8 cellular contexts compared by ENCODE assay signal in genomic region chr7:35985126-35985754, GRCh38.
DNase-seq lines count a peak whose midpoint lies in the region; ATAC-seq and TF ChIP-seq lines count a peak whose summit lies in the region.

No MANE protein-coding gene starts in this region.

- intact Hi-C loops in Calu3 (cut with micrococcal nuclease; ENCODE audit: unreplicated experiment) (loop anchor here (1.0 to 10.0 kb wide), 6 partner anchors 52 to 334 kb away; no protein-coding TSS in a partner anchor), PC-3 (cut with micrococcal nuclease) (loop anchor here (1.0 kb wide), 4 partner anchors 167 to 334 kb away; no protein-coding TSS in a partner anchor)

- H2AFZ ChIP-seq in PC-3 (ENCODE audit: low read length) (0 out of 2 replicates have a peak overlapping the region, but pooled peaks have one; percentile 51), neural cell (ENCODE audit: low read depth, low read length) (no peak overlapping the region)

- H3K4me2 ChIP-seq in PC-3 (ENCODE audit: low read length), result no peak overlapping the region
- no peak overlapping the region for H3K4me2 ChIP-seq in neural cell (ENCODE audit: low read length)

- H3F3A ChIP-seq in PC-3 (ENCODE audit: low read length, unreplicated experiment) (no peaks in the 10 kb centered on the region), neural cell (ENCODE audit: insufficient read depth, low read length, poor library complexity, severe bottlenecking) (no peaks in the 10 kb centered on the region)

- POLR2A ChIA-PET in PC-3 (lab: Charles Lee; ENCODE audit: unreplicated experiment), result interaction anchor here (0.6 kb wide), 1 partner anchor 21 kb away, joined by 6 read pairs; no protein-coding TSS in a partner anchor

- H3K4me3 Mint-ChIP-seq in Calu3 (ENCODE audit: low read depth, unreplicated experiment), result no peak overlapping the region
- H3K4me3 Mint-ChIP-seq in activated T-cell treated with anti-CD3 and anti-CD28 coated beads, Interleukin-2, amount 50 U/mL, for 24 hours, result no peak overlapping the region
- no peak overlapping the region for H3K4me3 Mint-ChIP-seq in stimulated activated naive CD8-positive, alpha-beta T cell treated with anti-CD3 and anti-CD28 coated beads, Interleukin-15, amount 100 ng/mL, for 72 hours

- H3K4me3 ChIP-seq in PC-3 (ENCODE audit: low read length) (no peak overlapping the region), fibroblast of mammary gland (ENCODE audit: control insufficient read depth, low read depth, low read length) (no peak overlapping the region), neural cell (ENCODE audit: low read length) (no peak overlapping the region)

- H3K27me3 ChIP-seq in PC-3 (ENCODE audit: low read length) (no peaks in the 10 kb centered on the region), neural cell (ENCODE audit: insufficient read depth, low read depth, low read length) (no peaks in the 10 kb centered on the region)

- H3K36me3 Mint-ChIP-seq in Calu3 (ENCODE audit: insufficient read depth, unreplicated experiment), result no peaks in the 10 kb centered on the region
- no peaks in the 10 kb centered on the region for H3K36me3 Mint-ChIP-seq in activated T-cell treated with anti-CD3 and anti-CD28 coated beads, Interleukin-2, amount 50 U/mL, for 24 hours (ENCODE audit: low read depth)

- peaks cover 10% of the 10 kb centered on the region for H3K4me1 Mint-ChIP-seq in Calu3 (ENCODE audit: low read depth, unreplicated experiment)
- no peaks in the 10 kb centered on the region for H3K4me1 Mint-ChIP-seq in activated T-cell treated with anti-CD3 and anti-CD28 coated beads, Interleukin-2, amount 50 U/mL, for 24 hours (ENCODE audit: low read depth)
- no peaks in the 10 kb centered on the region for H3K4me1 Mint-ChIP-seq in stimulated activated naive CD8-positive, alpha-beta T cell treated with anti-CD3 and anti-CD28 coated beads, Interleukin-15, amount 100 ng/mL, for 72 hours

- H3K79me2 ChIP-seq in PC-3 (ENCODE audit: low read length) (no peaks in the 10 kb centered on the region), neural cell (replicated peaks; ENCODE audit: insufficient read depth, low read length) (no peaks in the 10 kb centered on the region)

- H3K27me3 Mint-ChIP-seq in Calu3 (ENCODE audit: unreplicated experiment), result no peaks in the 10 kb centered on the region
- no peaks in the 10 kb centered on the region for H3K27me3 Mint-ChIP-seq in activated T-cell treated with anti-CD3 and anti-CD28 coated beads, Interleukin-2, amount 50 U/mL, for 24 hours
- no peaks in the 10 kb centered on the region for H3K27me3 Mint-ChIP-seq in stimulated activated naive CD8-positive, alpha-beta T cell treated with anti-CD3 and anti-CD28 coated beads, Interleukin-15, amount 100 ng/mL, for 72 hours

- H3K36me3 ChIP-seq in PC-3 (ENCODE audit: low read depth, low read length) (no peaks in the 10 kb centered on the region), neural cell (ENCODE audit: insufficient read depth, low read length) (no peaks in the 10 kb centered on the region)

- BruUV-seq in Calu3 (replicated peaks; lab: Mats Ljungman, UMichigan), result no TSS peak
- BruUV-seq in PC-3 (replicated peaks; lab: Mats Ljungman, UMichigan), result no TSS peak

- no peak overlapping the region for H3K27ac ChIP-seq in PC-3 (ENCODE audit: low read length)
- no peak overlapping the region for H3K27ac ChIP-seq in neural cell (ENCODE audit: low read length)

- H4K20me1 ChIP-seq in PC-3 (ENCODE audit: low read length) (no peaks in the 10 kb centered on the region), neural cell (ENCODE audit: insufficient read depth) (no peaks in the 10 kb centered on the region)

- H3K9me3 ChIP-seq in PC-3 (ENCODE audit: low read length) (no peaks in the 10 kb centered on the region), neural cell (ENCODE audit: low read length) (no peaks in the 10 kb centered on the region)

- no peak overlapping the region for H3K9ac ChIP-seq in PC-3 (ENCODE audit: low read length)
- no peak overlapping the region for H3K9ac ChIP-seq in neural cell (ENCODE audit: low read length)

- no peaks in the 10 kb centered on the region for H3K9me3 Mint-ChIP-seq in Calu3 (ENCODE audit: low read depth, unreplicated experiment)
- no peaks in the 10 kb centered on the region for H3K9me3 Mint-ChIP-seq in activated T-cell treated with anti-CD3 and anti-CD28 coated beads, Interleukin-2, amount 50 U/mL, for 24 hours
- no peaks in the 10 kb centered on the region for H3K9me3 Mint-ChIP-seq in stimulated activated naive CD8-positive, alpha-beta T cell treated with anti-CD3 and anti-CD28 coated beads, Interleukin-15, amount 100 ng/mL, for 72 hours

- TF ChIP-seq EP300 in neural cell (conservative IDR thresholded peaks at IDR 0.05; ENCODE audit: poor library complexity, severe bottlenecking), result no peak

- peak; percentile 95 for TF ChIP-seq CTCF in Calu3 (IDR thresholded peaks at IDR 0.05; ENCODE audit: unreplicated experiment)
- peak; percentile 91 for TF ChIP-seq CTCF in PC-3 (conservative IDR thresholded peaks at IDR 0.05; ENCODE audit: low read depth, low read length)
- peak; percentile 92 for TF ChIP-seq CTCF in fibroblast of mammary gland (conservative IDR thresholded peaks at IDR 0.05; ENCODE audit: control insufficient read depth, insufficient read depth, low read depth, low read length)
- TF ChIP-seq CTCF in neural cell (IDR thresholded peaks at IDR 0.05; ENCODE audit: poor library complexity, severe bottlenecking), result peak; percentile 86

- CTCF ChIA-PET in Calu3 (lab: Charles Lee), result interaction anchor here (0.6 to 2.5 kb wide), 15 partner anchors 9 to 424 kb away, joined by 3 to 30 read pairs (median 3); no protein-coding TSS in a partner anchor
- CTCF ChIA-PET in PC-3 (lab: Charles Lee), result interaction anchor here (0.6 to 1.2 kb wide), 7 partner anchors 9 to 336 kb away, joined by 3 to 7 read pairs (median 4); no protein-coding TSS in a partner anchor

- no peak overlapping the region for H3K27ac Mint-ChIP-seq in Calu3 (ENCODE audit: unreplicated experiment)
- H3K27ac Mint-ChIP-seq in activated T-cell treated with anti-CD3 and anti-CD28 coated beads, Interleukin-2, amount 50 U/mL, for 24 hours, result no peak overlapping the region
- no peak overlapping the region for H3K27ac Mint-ChIP-seq in stimulated activated naive CD8-positive, alpha-beta T cell treated with anti-CD3 and anti-CD28 coated beads, Interleukin-15, amount 100 ng/mL, for 72 hours

- peak; percentile 95 for TF ChIP-seq RAD21 in neural cell (conservative IDR thresholded peaks at IDR 0.05)

- H3K9me2 ChIP-seq in PC-3 (replicated peaks; ENCODE audit: low read length), result no peaks in the 10 kb centered on the region
- H3K9me2 ChIP-seq in neural cell (ENCODE audit: insufficient read depth, low read length), result no peaks in the 10 kb centered on the region

- H3K4me1 ChIP-seq in PC-3 (ENCODE audit: insufficient read depth, low read length), result peaks cover 29% of the 10 kb centered on the region

- ATAC-seq in GM21381 (IDR thresholded peaks at IDR 0.05; ENCODE audit: unreplicated experiment) (peak; percentile 96), PC-3 (peak; percentile 96)
- ATAC-seq in stimulated activated naive CD8-positive, alpha-beta T cell treated with anti-CD3 and anti-CD28 coated beads, Interleukin-15, amount 100 ng/mL, for 72 hours, result peak; percentile 93

- DNase-seq in Calu3 (peak; percentile 94), HUDEP-2 (lab: John Stamatoyannopoulos, UW; ENCODE audit: unreplicated experiment in 76 of 76) (peak in 52 of 76 experiments; percentile 2 to 67 (median 33)), PC-3 (peak; percentile 83), fibroblast of mammary gland (ENCODE audit: low read depth) (peak; percentile 73)
- DNase-seq in activated T-cell treated with anti-CD3 and anti-CD28 coated beads, Interleukin-2, amount 50 U/mL, for 24 hours, result peak; percentile 83
- DNase-seq in stimulated activated naive CD8-positive, alpha-beta T cell treated with anti-CD3 and anti-CD28 coated beads, Interleukin-15, amount 100 ng/mL, for 72 hours, result peak; percentile 68 to 71

TF ChIP-seq in neural cell, 6 proteins besides CTCF, POLR2A, EP300 and RAD21:
- peak; percentile 98 for TF ChIP-seq SMC3 (conservative IDR thresholded peaks at IDR 0.05; ENCODE audit: poor library complexity)
- no peak for TF ChIP-seq EZH2 (IDR thresholded peaks at IDR 0.05; ENCODE audit: borderline replicate concordance, insufficient read depth, low read length, poor library complexity, severe bottlenecking)

Comparison
In these comparisons a context has a peak if more than half of its experiments do, and no peak if none do; other contexts are left out.
1. DNase-seq: peak in every context shown above with its lines; median percentile 94 in Calu3; 83 in PC-3; 83 in activated T-cell treated with anti-CD3 and anti-CD28 coated beads, Interleukin-2, amount 50 U/mL, for 24 hours; 73 in fibroblast of mammary gland; 70 in stimulated activated naive CD8-positive, alpha-beta T cell treated with anti-CD3 and anti-CD28 coated beads, Interleukin-15, amount 100 ng/mL, for 72 hours; 33 in HUDEP-2.